2 cellular contexts compared by ENCODE assay signal in genomic region chr6:11826779-11827178, GRCh38.
TF ChIP-seq lines count a peak whose summit lies in the region.

No MANE protein-coding gene starts in this region.

TF ChIP-seq in IMR-90, 13 proteins besides CTCF, POLR2A, EP300 and RAD21:
- no peak for TF ChIP-seq ELK1 (IDR thresholded peaks at IDR 0.05; ENCODE audit: borderline replicate concordance, low read depth, low read length)
- no peak for TF ChIP-seq RFX5 (IDR thresholded peaks at IDR 0.05; ENCODE audit: low read depth, low read length)
- TF ChIP-seq BHLHE40 (IDR thresholded peaks at IDR 0.05; ENCODE audit: low read depth, low read length) = no peak
- no peak for TF ChIP-seq FOS (IDR thresholded peaks at IDR 0.05; ENCODE audit: low read depth, low read length)
- TF ChIP-seq SMC3 (IDR thresholded peaks at IDR 0.05; ENCODE audit: low read depth, low read length) = no peak

TF ChIP-seq in GM12878, 131 proteins besides CTCF, POLR2A, EP300 and RAD21:
- TF ChIP-seq SIX5 (IDR thresholded peaks at IDR 0.05; ENCODE audit: low read depth, low read length, severe bottlenecking) (no peak), NRF1 (conservative IDR thresholded peaks at IDR 0.05; ENCODE audit: low read depth, low read length) (no peak), PML (IDR thresholded peaks at IDR 0.05; ENCODE audit: low read length) (no peak), YY1 (IDR thresholded peaks at IDR 0.05; ENCODE audit: low read depth, low read length) (no peak), BRCA1 (IDR thresholded peaks at IDR 0.05; ENCODE audit: low read depth, low read length) (no peak), SMAD1 (IDR thresholded peaks at IDR 0.05; ENCODE audit: low read depth, partially characterized antibody) (no peak), MEF2B (IDR thresholded peaks at IDR 0.05; ENCODE audit: partially characterized antibody, poor library complexity, severe bottlenecking) (no peak), BCL3 (IDR thresholded peaks at IDR 0.05; ENCODE audit: borderline replicate concordance, insufficient read depth, low read depth, low read length, poor library complexity, severe bottlenecking) (no peak), SIN3A (IDR thresholded peaks at IDR 0.05; ENCODE audit: low read depth, low read length) (no peak), IRF5 (IDR thresholded peaks at IDR 0.05; ENCODE audit: borderline replicate concordance) (no peak), PAX5 (IDR thresholded peaks at IDR 0.05; ENCODE audit: borderline replicate concordance, low read depth, low read length) (no peak), TARDBP (IDR thresholded peaks at IDR 0.05; ENCODE audit: borderline replicate concordance) (no peak)
